Comparison of ENCODE assay signal across 10 cellular contexts in genomic region chr1:107829083-107829771, GRCh38.
DNase-seq lines count a peak whose midpoint lies in the region; ATAC-seq and TF ChIP-seq lines count a peak whose summit lies in the region.
"Had no signal": no experiment of that assay in that cellular context is flagged by ENCODE, and none has a peak within 500 bp of the region (broad histone marks: within the 10 kb centered on the region; RNA-seq: fewer than 3 reads in every experiment).

No MANE protein-coding gene starts in this region.

- no peaks in the 10 kb centered on the region for H3K79me2 ChIP-seq in SK-N-SH (ENCODE audit: insufficient read depth)

- peaks cover 4% of the 10 kb centered on the region for H3F3A ChIP-seq in SK-N-SH (replicated peaks; ENCODE audit: insufficient read depth)

- H3K4me3 Mint-ChIP-seq in stimulated activated effector memory CD8-positive, alpha-beta T cell treated with anti-CD3 and anti-CD28 coated beads, Interleukin-12 subunit alpha, Interleukin-12 subunit beta, amount 100 ng/mL, for 72 hours, result peak overlapping the region; percentile 24
- H3K4me3 Mint-ChIP-seq: endodermal cell had no signal

- H3K27me3 ChIP-seq in SK-N-SH (ENCODE audit: insufficient read depth), result no peaks in the 10 kb centered on the region
- no peaks in the 10 kb centered on the region for H3K27me3 ChIP-seq in upper lobe of left lung

- H3K9ac ChIP-seq in SK-N-SH, result no peak overlapping the region

- no peaks in the 10 kb centered on the region for H3K9me3 Mint-ChIP-seq in stimulated activated effector memory CD8-positive, alpha-beta T cell treated with anti-CD3 and anti-CD28 coated beads, Interleukin-12 subunit alpha, Interleukin-12 subunit beta, amount 100 ng/mL, for 72 hours
- H3K9me3 Mint-ChIP-seq: endodermal cell had no signal

- no peak for ATAC-seq in SK-N-SH treated with all-trans-retinoic acid at 6 μM for 48 hours
- peak; percentile 73 for ATAC-seq in stimulated activated effector memory CD8-positive, alpha-beta T cell treated with anti-CD3 and anti-CD28 coated beads, Interleukin-12 subunit alpha, Interleukin-12 subunit beta, amount 100 ng/mL, for 72 hours
- no peak for ATAC-seq in GM18517 (IDR thresholded peaks at IDR 0.05; ENCODE audit: unreplicated experiment)
- ATAC-seq in upper lobe of left lung (ENCODE audit: low FRiP score in 2 of 2), result no peak

- DNase-seq in SK-N-SH (no peak), NAMALWA (ENCODE audit: low spot score) (peak; percentile 22), astrocyte of the hippocampus (ENCODE audit: low read depth, low spot score) (peak; percentile 44), NCI-H187 treated with DMSO at 0.1 percent for 48 hours (lab: John Stamatoyannopoulos, UW) (no peak), upper lobe of left lung (no peak)
- no peak for DNase-seq in stimulated activated effector memory CD8-positive, alpha-beta T cell treated with anti-CD3 and anti-CD28 coated beads, Interleukin-12 subunit alpha, Interleukin-12 subunit beta, amount 100 ng/mL, for 72 hours (ENCODE audit: low spot score in 2 of 2)
- DNase-seq: activated CD4-positive, CD25-positive, alpha-beta regulatory T cell treated with anti-CD3 and anti-CD28 coated beads, Interleukin-2, amount 50 U/mL, for 72 hours; endodermal cell had no signal

- H3K36me3 ChIP-seq in SK-N-SH (replicated peaks in 1 of 2; ENCODE audit: control insufficient read depth in 1 of 2, insufficient read depth in 2 of 2, low read length in 1 of 2) (no peaks in the 10 kb centered on the region), upper lobe of left lung (no peaks in the 10 kb centered on the region)

- no peaks in the 10 kb centered on the region for H3K9me2 ChIP-seq in SK-N-SH

- H3K27ac ChIP-seq in SK-N-SH (ENCODE audit: low read depth in 2 of 2, low read length in 1 of 2) (peak overlapping the region in 1 of 2 experiments; percentile 27; a peak in 1 of 4 replicates), upper lobe of left lung (peak overlapping the region in 2 of 4 donors; percentile 40 to 54)

- TF ChIP-seq EP300 in SK-N-SH (IDR thresholded peaks at IDR 0.05; ENCODE audit: borderline replicate concordance in 1 of 2, low read depth in 1 of 2, low read length in 1 of 2), result no peak
- TF ChIP-seq EP300 in upper lobe of left lung (IDR thresholded peaks at IDR 0.05), result no peak

- peak overlapping the region; percentile 63 for H3K27ac Mint-ChIP-seq in stimulated activated effector memory CD8-positive, alpha-beta T cell treated with anti-CD3 and anti-CD28 coated beads, Interleukin-12 subunit alpha, Interleukin-12 subunit beta, amount 100 ng/mL, for 72 hours
- H3K27ac Mint-ChIP-seq: endodermal cell had no signal

- POLR2A ChIA-PET in SK-N-SH (lab: Yijun Ruan, JAX), result no interaction called here

- TF ChIP-seq CTCF in SK-N-SH (IDR thresholded peaks at IDR 0.05) (no peak), upper lobe of left lung (IDR thresholded peaks at IDR 0.05) (no peak)

- no peaks in the 10 kb centered on the region for H3K36me3 Mint-ChIP-seq in stimulated activated effector memory CD8-positive, alpha-beta T cell treated with anti-CD3 and anti-CD28 coated beads, Interleukin-12 subunit alpha, Interleukin-12 subunit beta, amount 100 ng/mL, for 72 hours

- CTCF ChIA-PET in SK-N-SH (lab: Yijun Ruan, JAX), result no interaction called here

- no peak for TF ChIP-seq POLR2A in upper lobe of left lung (IDR thresholded peaks at IDR 0.05)

- H3K9me3 ChIP-seq in SK-N-SH (no peaks in the 10 kb centered on the region), upper lobe of left lung (no peaks in the 10 kb centered on the region)

- TF ChIP-seq RAD21 in SK-N-SH (IDR thresholded peaks at IDR 0.05; ENCODE audit: low read length), result no peak

- H3K4me3 ChIP-seq in SK-N-SH (ENCODE audit: low read depth in 2 of 2, low read length in 1 of 2) (no peak overlapping the region), upper lobe of left lung (no peak overlapping the region)

- no peaks in the 10 kb centered on the region; a peak in 1 of 4 replicates for H3K4me1 ChIP-seq in SK-N-SH (ENCODE audit: control insufficient read depth in 1 of 2, insufficient read depth in 2 of 2, low read depth in 1 of 2, low read length in 1 of 2)
- peaks cover 0 to 17% (median 5%) of the 10 kb centered on the region in 4 donors for H3K4me1 ChIP-seq in upper lobe of left lung

- H2AFZ ChIP-seq in SK-N-SH (ENCODE audit: low read depth), result 0 out of 2 replicates have a peak overlapping the region, but pooled peaks have one; percentile 14

- H3K4me2 ChIP-seq in SK-N-SH, result no peak overlapping the region

- peaks cover 56% of the 10 kb centered on the region for H3K4me1 Mint-ChIP-seq in stimulated activated effector memory CD8-positive, alpha-beta T cell treated with anti-CD3 and anti-CD28 coated beads, Interleukin-12 subunit alpha, Interleukin-12 subunit beta, amount 100 ng/mL, for 72 hours

- H4K20me1 ChIP-seq in SK-N-SH (ENCODE audit: insufficient read depth), result no peaks in the 10 kb centered on the region

TF ChIP-seq in SK-N-SH, 30 proteins besides CTCF, POLR2A, EP300 and RAD21 (continues in another document):
- no peak for TF ChIP-seq PBX3 (IDR thresholded peaks at IDR 0.05)
- no peak for TF ChIP-seq POLR2AphosphoS5 (IDR thresholded peaks at IDR 0.05; ENCODE audit: low read depth, low read length)
- TF ChIP-seq MAX (IDR thresholded peaks at IDR 0.05; ENCODE audit: low read depth), result no peak
- TF ChIP-seq RXRA (IDR thresholded peaks at IDR 0.05; ENCODE audit: borderline replicate concordance, low read depth), result no peak
- no peak for TF ChIP-seq ZBTB33 (IDR thresholded peaks at IDR 0.05; ENCODE audit: borderline replicate concordance, low read depth)

TF ChIP-seq in SK-N-SH treated with all-trans-retinoic acid at 6 μM for 48 hours, 23 proteins besides CTCF, POLR2A, EP300 and RAD21 (continues in another document):
- TF ChIP-seq BACH2 (CRISPR knock-in tag; IDR thresholded peaks at IDR 0.05; ENCODE audit: borderline replicate concordance) (no peak), SNAI2 (CRISPR knock-in tag; IDR thresholded peaks at IDR 0.05) (no peak), ARNTL (CRISPR knock-in tag; IDR thresholded peaks at IDR 0.05; ENCODE audit: borderline replicate concordance, low read depth) (no peak), ZNF8 (CRISPR knock-in tag; IDR thresholded peaks at IDR 0.05) (no peak), ZC3H10 (CRISPR knock-in tag; IDR thresholded peaks at IDR 0.05) (no peak), GLIS3 (CRISPR knock-in tag; IDR thresholded peaks at IDR 0.05) (no peak), CSRNP3 (CRISPR knock-in tag; IDR thresholded peaks at IDR 0.05) (no peak), TSHZ2 (CRISPR knock-in tag; IDR thresholded peaks at IDR 0.05) (no peak), PPARA (CRISPR knock-in tag; IDR thresholded peaks at IDR 0.05; ENCODE audit: borderline replicate concordance) (no peak), ZFP3 (CRISPR knock-in tag; IDR thresholded peaks at IDR 0.05) (no peak), TOX (CRISPR knock-in tag; IDR thresholded peaks at IDR 0.05; ENCODE audit: borderline replicate concordance) (no peak), ZNF70 (CRISPR knock-in tag; IDR thresholded peaks at IDR 0.05) (no peak), PATZ1 (CRISPR knock-in tag; IDR thresholded peaks at IDR 0.05; ENCODE audit: borderline replicate concordance) (no peak)

Comparison
In these comparisons a context has a peak if more than half of its experiments do, and no peak if none do; other contexts are left out.
1. DNase-seq: peak in NAMALWA (single experiment) and astrocyte of the hippocampus (single experiment); none in SK-N-SH (single experiment), stimulated activated effector memory CD8-positive, alpha-beta T cell treated with anti-CD3 and anti-CD28 coated beads, Interleukin-12 subunit alpha, Interleukin-12 subunit beta, amount 100 ng/mL, for 72 hours (0 of 2), NCI-H187 treated with DMSO at 0.1 percent for 48 hours (single experiment) and upper lobe of left lung (0 of 2).